In genomic region chr7:20778063-20778721, GRCh38 we compare ENCODE assay signal across 9 cellular contexts. TPM values are rescaled to one million over a fixed set of nuclear protein-coding genes. Genes with fewer than 3 reads are reported as not detected.
DNase-seq lines count a peak whose midpoint lies in the region; ATAC-seq and TF ChIP-seq lines count a peak whose summit lies in the region.
"Had no signal": no experiment of that assay in that cellular context is flagged by ENCODE, and none has a peak within 500 bp of the region (broad histone marks: within the 10 kb centered on the region; RNA-seq: fewer than 3 reads in every experiment).

No MANE protein-coding gene starts in this region.

- H3K9me3 ChIP-seq in left lung (no peaks in the 10 kb centered on the region), upper lobe of right lung (no peaks in the 10 kb centered on the region)
- H3K9me3 ChIP-seq in effector memory CD4-positive, alpha-beta T cell (ENCODE audit: control insufficient read depth, low read length) = no peaks in the 10 kb centered on the region

- peak overlapping the region; percentile 38; the same call in 1 of the 2 replicates for H3K9ac ChIP-seq in KMS-11

- H3K9me3 Mint-ChIP-seq in MCF 10A (ENCODE audit: unreplicated experiment) = no peaks in the 10 kb centered on the region

- POLR2A ChIA-PET in MCF 10A (lab: Yijun Ruan, JAX) = no interaction called here

- CTCF ChIA-PET in MCF 10A (lab: Yijun Ruan, JAX) = interaction anchor here (0.5 to 5.1 kb wide), 20 partner anchors 11 to 1004 kb away, joined by 3 to 125 read pairs (median 3); no protein-coding TSS in a partner anchor

- no peaks in the 10 kb centered on the region for H3K36me3 ChIP-seq in KMS-11 (ENCODE audit: insufficient read depth)
- no peaks in the 10 kb centered on the region for H3K36me3 ChIP-seq in left lung
- H3K36me3 ChIP-seq in upper lobe of right lung = no peaks in the 10 kb centered on the region
- no peaks in the 10 kb centered on the region for H3K36me3 ChIP-seq in effector memory CD4-positive, alpha-beta T cell (ENCODE audit: control insufficient read depth, insufficient read depth, low read length)

- peak overlapping the region; percentile 84 for H2AFZ ChIP-seq in KMS-11 (ENCODE audit: low read depth)

- BruUV-seq in MCF 10A (replicated peaks; lab: Mats Ljungman, UMichigan) = no TSS peak

- H4K20me1 ChIP-seq in KMS-11 (ENCODE audit: insufficient read depth) = no peaks in the 10 kb centered on the region

- H3K4me1 Mint-ChIP-seq in MCF 10A (ENCODE audit: insufficient read depth, unreplicated experiment) = peaks cover 10% of the 10 kb centered on the region

- peaks cover 37% of the 10 kb centered on the region for H3K27me3 Mint-ChIP-seq in MCF 10A (ENCODE audit: insufficient read depth, unreplicated experiment)

- intact Hi-C loops in MCF 10A (cut with micrococcal nuclease) (loop anchor here (1.0 to 10.0 kb wide), 4 partner anchors 217 to 1307 kb away; no protein-coding TSS in a partner anchor), left lung (cut with DNase I) (loop anchor here in 1 of 2 donors (5.0 kb wide), 1 partner anchor 474 kb away; no protein-coding TSS in a partner anchor), upper lobe of right lung (cut with DNase I) (no loop called here)

- ATAC-seq in GM21529 (IDR thresholded peaks at IDR 0.05; ENCODE audit: unreplicated experiment) (peak; percentile 73), left lung (peak; percentile 100), upper lobe of right lung (peak; percentile 95)

- H3K36me3 Mint-ChIP-seq in MCF 10A (ENCODE audit: insufficient read depth, unreplicated experiment) = no peaks in the 10 kb centered on the region

- peak; percentile 93 for DNase-seq in Daoy (ENCODE audit: low read depth)
- DNase-seq in MCF 10A (ENCODE audit: unreplicated experiment) = peak; percentile 21
- DNase-seq in left lung = peak in 1 of 2 donors; percentile 83
- peak; percentile 74 for DNase-seq in upper lobe of right lung
- no peak for DNase-seq in effector memory CD4-positive, alpha-beta T cell
- no peak for DNase-seq in T-helper 1 cell

- no peaks in the 10 kb centered on the region for H3K79me2 ChIP-seq in KMS-11 (ENCODE audit: insufficient read depth, low read depth)

- H3K4me3 ChIP-seq in KMS-11 (IDR thresholded peaks at IDR 0.05; ENCODE audit: insufficient read depth, low read depth, low read length) (no peak overlapping the region), left lung (peak overlapping the region in 1 of 2 donors; percentile 7), upper lobe of right lung (peak overlapping the region; percentile 19)
- H3K4me3 ChIP-seq in effector memory CD4-positive, alpha-beta T cell (ENCODE audit: insufficient read depth, low read depth, low read length, poor library complexity, severe bottlenecking) = no peak overlapping the region

- peak overlapping the region; percentile 58 for H3K4me2 ChIP-seq in KMS-11

- no peak overlapping the region for H3K27ac Mint-ChIP-seq in MCF 10A (ENCODE audit: low read depth, unreplicated experiment)

- H3K4me1 ChIP-seq in KMS-11 (ENCODE audit: low read depth, poor library complexity, severe bottlenecking) = no peaks in the 10 kb centered on the region
- H3K4me1 ChIP-seq in left lung = peaks cover 4 to 14% of the 10 kb centered on the region in 2 donors
- H3K4me1 ChIP-seq in upper lobe of right lung = peaks cover 7% of the 10 kb centered on the region
- peaks cover 3% of the 10 kb centered on the region for H3K4me1 ChIP-seq in effector memory CD4-positive, alpha-beta T cell (ENCODE audit: control insufficient read depth, insufficient read depth, low read length, poor library complexity, severe bottlenecking)

- TF ChIP-seq CTCF in KMS-11 (conservative IDR thresholded peaks at IDR 0.05; ENCODE audit: low read depth, low read length) (peak; percentile 72), MCF 10A (IDR thresholded peaks at IDR 0.05; ENCODE audit: unreplicated experiment) (peak; percentile 81), left lung (IDR thresholded peaks at IDR 0.05) (peak; percentile 57 to 65), upper lobe of right lung (IDR thresholded peaks at IDR 0.05) (peak; percentile 57)

- H3K4me3 Mint-ChIP-seq in MCF 10A (ENCODE audit: unreplicated experiment) = peak overlapping the region; percentile 58

- H3K27ac ChIP-seq in KMS-11 (no peak overlapping the region), left lung (no peak overlapping the region), upper lobe of right lung (no peak overlapping the region)
- no peak overlapping the region for H3K27ac ChIP-seq in effector memory CD4-positive, alpha-beta T cell (ENCODE audit: insufficient read depth, low read length, poor library complexity, severe bottlenecking)

- H3K27me3 ChIP-seq in KMS-11 (ENCODE audit: insufficient read depth, low read depth) (no peaks in the 10 kb centered on the region), left lung (peaks cover 100% of the 10 kb centered on the region in 2 donors), upper lobe of right lung (peaks cover 97% of the 10 kb centered on the region)
- peaks cover 53% of the 10 kb centered on the region for H3K27me3 ChIP-seq in effector memory CD4-positive, alpha-beta T cell (replicated peaks; ENCODE audit: control insufficient read depth, insufficient read depth, low read length, poor library complexity, severe bottlenecking)

RNA-seq across cellular contexts. Expression of gene SP8, which starts 8.5 kb away (rescaled TPM):
- 2.0 and 3.1 TPM in 2 replicates for total RNA-seq in Daoy (2014; rRNA removed; shearing (Covaris generic))
- total RNA-seq in MCF 10A (2022) = 0.16 and 0.71 TPM in 2 replicates
- not detected for total RNA-seq in left lung
- total RNA-seq in upper lobe of right lung = not detected
- total RNA-seq: pulmonary artery endothelial cell had no signal

Comparison
In these comparisons a context has a peak if more than half of its experiments do, and no peak if none do; other contexts are left out.
1. DNase-seq: peak in Daoy (single experiment), MCF 10A (single experiment) and upper lobe of right lung (single experiment); none in effector memory CD4-positive, alpha-beta T cell (0 of 3) and T-helper 1 cell (0 of 5).
2. Peak in every context shown above with its lines, with median percentiles within 50 percentile points of each other: ATAC-seq and CTCF ChIP-seq.